In the genomic region with DNA sequence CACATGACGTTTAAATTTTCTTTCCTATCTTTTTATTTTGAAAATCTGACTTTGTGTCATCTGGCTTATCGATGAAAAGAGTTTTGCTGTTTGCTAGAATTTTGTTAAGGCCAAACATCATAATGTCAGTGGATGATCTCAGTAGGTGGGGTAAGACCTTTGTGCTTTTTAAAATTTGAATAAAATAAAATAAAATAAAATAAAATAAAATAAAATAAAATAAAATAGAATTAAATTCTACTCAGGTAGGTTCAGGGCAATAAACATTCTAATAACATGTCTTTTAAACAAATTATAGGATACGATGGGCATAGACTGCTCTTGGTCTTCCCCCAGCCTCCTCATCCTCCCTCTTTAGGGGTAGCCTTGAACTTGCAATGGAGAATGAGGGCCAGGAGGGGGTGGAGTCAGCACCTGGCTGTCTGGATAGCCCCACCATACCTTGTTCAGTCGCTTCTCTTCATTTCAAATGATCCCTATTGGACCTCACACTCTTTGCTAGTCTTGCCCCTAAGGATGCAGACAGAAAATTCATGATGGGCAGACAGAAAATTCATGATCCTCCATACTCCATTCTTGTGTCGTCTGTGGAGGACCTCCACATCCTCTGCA, we compare ENCODE assay signal across 25 cellular contexts. TPM values are rescaled to one million over a fixed set of nuclear protein-coding genes. Genes with fewer than 3 reads are reported as not detected.
"Had no signal": no experiment of that assay in that cellular context is flagged by ENCODE, and none has a peak within 500 bp of the region (broad histone marks: within the 10 kb centered on the region; RNA-seq: fewer than 3 reads in every experiment).

No MANE protein-coding gene starts in this region.

- H3K4me3 ChIP-seq: lower lobe of right lung, ovary, skin epidermis, stomach, thoracic aorta, tibial artery, upper lobe of right lung had no signal

- H3K27ac ChIP-seq: lower lobe of right lung, ovary, skin epidermis, stomach, thoracic aorta, tibial artery, upper lobe of right lung had no signal

- FAIRE-seq: keratinocyte had no signal

- ATAC-seq: left cardiac atrium; left lobe of liver; lower lobe of right lung; naive thymus-derived CD8-positive, alpha-beta T cell; right cardiac atrium; sciatic nerve; stimulated activated naive B cell treated with anti-CD40 and anti-IgM and Interleukin-4, amounts not matched to agents 10 μg/mL and 1 μg/mL and 100 μg/mL, for 72 hours; stimulated activated naive CD8-positive, alpha-beta T cell treated with anti-CD3 and anti-CD28 coated beads, Interleukin-15, Interleukin-2, amounts not matched to agents 100 U/mL and 50 U/mL, for 24 hours; upper lobe of right lung had no signal

- H3K36me3 Mint-ChIP-seq: stimulated activated naive B cell treated with anti-CD40 and anti-IgM and Interleukin-4, amounts not matched to agents 10 μg/mL and 1 μg/mL and 100 μg/mL, for 72 hours had no signal

- DNase-seq: hippocampal formation; kidney glomerular epithelial cell; left cardiac atrium; lower lobe of right lung; mammary epithelial cell; mesenchymal stem cell; naive thymus-derived CD8-positive, alpha-beta T cell; ovary; right cardiac atrium; stimulated activated CD4-positive, alpha-beta T cell treated with anti-CD3 and anti-CD28 coated beads, Interleukin-12 subunit alpha, Interleukin-12 subunit beta, amount 100 ng/mL, for 4 hours; stimulated activated CD4-positive, alpha-beta T cell treated with anti-CD3 and anti-CD28 coated beads, Interleukin-15, amount 100 ng/mL, for 24 hours; stimulated activated CD4-positive, alpha-beta T cell treated with anti-CD3 and anti-CD28 coated beads, Interleukin-2, amount 100 ng/mL, for 24 hours; stimulated activated CD4-positive, alpha-beta T cell treated with anti-CD3 and anti-CD28 coated beads, Interleukin-4, amount 100 ng/mL, for 1 hour; stimulated activated naive B cell treated with anti-CD40 and anti-IgM and Interleukin-4, amounts not matched to agents 10 μg/mL and 1 μg/mL and 100 μg/mL, for 72 hours; stimulated activated naive CD8-positive, alpha-beta T cell treated with anti-CD3 and anti-CD28 coated beads, Interleukin-15, Interleukin-2, amounts not matched to agents 100 U/mL and 50 U/mL, for 24 hours; stomach; trophoblast cell; upper lobe of right lung had no signal

- H3K4me3 Mint-ChIP-seq: naive thymus-derived CD8-positive, alpha-beta T cell; nephron; stimulated activated naive B cell treated with anti-CD40 and anti-IgM and Interleukin-4, amounts not matched to agents 10 μg/mL and 1 μg/mL and 100 μg/mL, for 72 hours had no signal

- H3K9me3 ChIP-seq: lower lobe of right lung, ovary, stomach, thoracic aorta, tibial artery, upper lobe of right lung had no signal

- H3K9me3 Mint-ChIP-seq: naive thymus-derived CD8-positive, alpha-beta T cell; nephron; stimulated activated naive B cell treated with anti-CD40 and anti-IgM and Interleukin-4, amounts not matched to agents 10 μg/mL and 1 μg/mL and 100 μg/mL, for 72 hours had no signal

- H3K27me3 ChIP-seq: ovary, stomach, tibial artery, upper lobe of right lung had no signal

- H3K36me3 ChIP-seq: lower lobe of right lung, ovary, thoracic aorta, tibial artery, upper lobe of right lung had no signal

- H3K27ac Mint-ChIP-seq: nephron; stimulated activated naive B cell treated with anti-CD40 and anti-IgM and Interleukin-4, amounts not matched to agents 10 μg/mL and 1 μg/mL and 100 μg/mL, for 72 hours had no signal

RNA-seq across cellular contexts. Expression of a gene that starts 8.1 kb away (rescaled TPM):
- polyA plus RNA-seq: keratinocyte, mammary epithelial cell had no signal
